1 cellular context compared by ENCODE assay signal in the genomic region with DNA sequence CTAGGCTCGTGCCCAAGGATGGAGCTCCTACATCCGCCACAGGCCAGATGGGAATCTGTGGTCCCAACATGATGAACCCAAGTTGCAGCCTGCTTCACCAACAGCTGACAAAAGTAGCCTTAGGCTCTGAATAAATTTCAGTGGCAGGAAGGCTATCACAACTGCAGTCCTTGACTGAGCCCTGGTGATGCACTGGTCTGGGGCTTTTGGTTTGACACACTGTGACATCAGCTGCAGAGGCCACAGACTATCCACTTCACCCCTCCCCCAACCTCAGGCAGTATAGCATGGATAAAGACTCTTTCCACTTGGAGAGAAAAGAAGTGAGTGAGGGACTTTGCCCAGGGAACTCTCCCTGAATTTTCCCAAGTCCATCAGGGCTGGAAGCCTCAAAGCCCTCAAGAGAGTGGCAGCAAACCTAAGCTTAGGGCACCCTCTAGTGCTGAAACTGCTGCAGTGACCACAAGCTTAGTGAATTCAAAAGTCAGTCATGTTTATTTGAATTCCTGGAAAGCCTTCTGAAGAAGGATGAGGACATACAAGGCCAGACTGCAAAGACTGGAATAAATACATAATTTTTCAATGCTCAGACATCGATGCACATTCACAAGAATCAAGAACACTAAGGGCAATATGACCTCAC.
TF ChIP-seq lines count a peak whose summit lies in the region.

No MANE protein-coding gene starts in this region.

TF ChIP-seq in H1, 55 proteins besides CTCF, POLR2A, EP300 and RAD21 (continued from another document):
- TF ChIP-seq RNF2 (IDR thresholded peaks at IDR 0.05; ENCODE audit: borderline replicate concordance, low read depth, low read length, missing control alignments, poor library complexity, severe bottlenecking) (no peak), KDM4A (IDR thresholded peaks at IDR 0.05; ENCODE audit: low read depth, low read length, severe bottlenecking) (no peak)
